In genomic region chr7:100013328-100013676, GRCh38 we compare ENCODE assay signal across 14 cellular contexts. TPM values are rescaled to one million over a fixed set of nuclear protein-coding genes. Genes with fewer than 3 reads are reported as not detected.
A peak's percentile ranks its signal among the peaks of the same experiment; 100 is the strongest.
DNase-seq lines count a peak whose midpoint lies in the region; ATAC-seq and TF ChIP-seq lines count a peak whose summit lies in the region.
"Had no signal": no experiment of that assay in that cellular context is flagged by ENCODE, and none has a peak within 500 bp of the region (broad histone marks: within the 10 kb centered on the region; RNA-seq: fewer than 3 reads in every experiment).

No MANE protein-coding gene starts in this region.

- no peak for ATAC-seq in activated CD8-positive, alpha-beta T cell treated with anti-CD3 and anti-CD28 coated beads, Interleukin-2, amount 10 ng/mL, durations not matched to agents 7 days and 5 days
- no peak for ATAC-seq in effector memory CD8-positive, alpha-beta T cell (replicated peaks)
- ATAC-seq: K562 had no signal

- peak overlapping the region; percentile 49 for H3K27ac Mint-ChIP-seq in activated CD8-positive, alpha-beta T cell treated with anti-CD3 and anti-CD28 coated beads, Interleukin-2, amount 10 ng/mL, durations not matched to agents 7 days and 5 days
- peak overlapping the region; percentile 77 for H3K27ac Mint-ChIP-seq in type B pancreatic cell
- no peak overlapping the region for H3K27ac Mint-ChIP-seq in effector memory CD8-positive, alpha-beta T cell
- H3K27ac Mint-ChIP-seq in nephron progenitor cell: no peak overlapping the region

- no peak for TF ChIP-seq CTCF in type B pancreatic cell (conservative IDR thresholded peaks at IDR 0.05)
- TF ChIP-seq CTCF in nephron progenitor cell (IDR thresholded peaks at IDR 0.05): no peak

- H3K36me3 Mint-ChIP-seq in activated CD8-positive, alpha-beta T cell treated with anti-CD3 and anti-CD28 coated beads, Interleukin-2, amount 10 ng/mL, durations not matched to agents 7 days and 5 days (ENCODE audit: low read depth): peaks cover 5% of the 10 kb centered on the region
- H3K36me3 Mint-ChIP-seq in type B pancreatic cell (peaks cover 4% of the 10 kb centered on the region), nephron progenitor cell (ENCODE audit: low read depth) (peaks cover 7% of the 10 kb centered on the region)
- peaks cover 13% of the 10 kb centered on the region for H3K36me3 Mint-ChIP-seq in effector memory CD8-positive, alpha-beta T cell (ENCODE audit: insufficient read depth)

- H3K4me3 Mint-ChIP-seq in activated CD8-positive, alpha-beta T cell treated with anti-CD3 and anti-CD28 coated beads, Interleukin-2, amount 10 ng/mL, durations not matched to agents 7 days and 5 days: no peak overlapping the region
- peak overlapping the region; percentile 8 for H3K4me3 Mint-ChIP-seq in type B pancreatic cell
- no peak overlapping the region for H3K4me3 Mint-ChIP-seq in effector memory CD8-positive, alpha-beta T cell
- no peak overlapping the region for H3K4me3 Mint-ChIP-seq in nephron progenitor cell

- DNase-seq in activated naive CD4-positive, alpha-beta T cell treated with Interleukin-2 at 50 U/mL for 16 hours: peak; percentile 9
- DNase-seq in activated naive CD4-positive, alpha-beta T cell (lab: John Stamatoyannopoulos, UW): no peak
- DNase-seq in activated CD8-positive, alpha-beta T cell treated with anti-CD3 and anti-CD28 coated beads, Interleukin-2, amount 10 ng/mL, durations not matched to agents 7 days and 5 days: peak; percentile 42
- DNase-seq in kidney tubule cell (ENCODE audit: low spot score) (peak; percentile 75), type B pancreatic cell (ENCODE audit: extremely low spot score, unreplicated experiment) (no peak), nephron progenitor cell (no peak), posterior cingulate gyrus (no peak)
- DNase-seq in effector memory CD8-positive, alpha-beta T cell: no peak
- DNase-seq: activated CD8-positive, alpha-beta memory T cell treated with anti-CD3 and anti-CD28 coated beads, Interleukin-2, amount 50 U/mL, for 48 hours; mesenchymal stem cell; NCI-H1417; NCI-H510A; occipital lobe had no signal

- intact Hi-C loops in posterior cingulate gyrus (cut with DNase I): no loop called here

- POLR2A ChIA-PET in activated CD8-positive, alpha-beta T cell treated with anti-CD3 and anti-CD28 coated beads, Interleukin-2, amount 10 ng/mL, durations not matched to agents 7 days and 5 days (lab: Charles Lee): no interaction called here

- H3K27me3 Mint-ChIP-seq in activated CD8-positive, alpha-beta T cell treated with anti-CD3 and anti-CD28 coated beads, Interleukin-2, amount 10 ng/mL, durations not matched to agents 7 days and 5 days (ENCODE audit: low read depth): no peaks in the 10 kb centered on the region
- peaks cover 5% of the 10 kb centered on the region for H3K27me3 Mint-ChIP-seq in type B pancreatic cell
- H3K27me3 Mint-ChIP-seq in effector memory CD8-positive, alpha-beta T cell: peaks cover 0 to 18% of the 10 kb centered on the region in 2 donors
- H3K27me3 Mint-ChIP-seq in nephron progenitor cell (ENCODE audit: low read depth, poor library complexity): peaks cover 30% of the 10 kb centered on the region

- H3K4me1 Mint-ChIP-seq in activated CD8-positive, alpha-beta T cell treated with anti-CD3 and anti-CD28 coated beads, Interleukin-2, amount 10 ng/mL, durations not matched to agents 7 days and 5 days (ENCODE audit: low read depth): peaks cover 40% of the 10 kb centered on the region
- H3K4me1 Mint-ChIP-seq in type B pancreatic cell (ENCODE audit: unreplicated experiment): peaks cover 26% of the 10 kb centered on the region
- H3K4me1 Mint-ChIP-seq in effector memory CD8-positive, alpha-beta T cell (ENCODE audit: low read depth in 2 of 2): peaks cover 13 to 14% of the 10 kb centered on the region in 2 donors
- peaks cover 19% of the 10 kb centered on the region for H3K4me1 Mint-ChIP-seq in nephron progenitor cell

- H3K9me3 Mint-ChIP-seq in activated CD8-positive, alpha-beta T cell treated with anti-CD3 and anti-CD28 coated beads, Interleukin-2, amount 10 ng/mL, durations not matched to agents 7 days and 5 days (ENCODE audit: insufficient read depth): no peaks in the 10 kb centered on the region
- no peaks in the 10 kb centered on the region for H3K9me3 Mint-ChIP-seq in type B pancreatic cell
- H3K9me3 Mint-ChIP-seq in effector memory CD8-positive, alpha-beta T cell: no peaks in the 10 kb centered on the region
- no peaks in the 10 kb centered on the region for H3K9me3 Mint-ChIP-seq in nephron progenitor cell

- CTCF ChIA-PET in activated CD8-positive, alpha-beta T cell treated with anti-CD3 and anti-CD28 coated beads, Interleukin-2, amount 10 ng/mL, durations not matched to agents 7 days and 5 days (lab: Charles Lee): interaction anchor here (1.7 to 5.6 kb wide), 2 partner anchors 17 to 119 kb away, joined by 4 to 36 read pairs; no protein-coding TSS in a partner anchor

RNA-seq across cellular contexts. Expression of gene ZKSCAN1, which starts 2.1 kb away (rescaled TPM):
- 10 to 100 TPM; 50.4 to 54.5 TPM for total RNA-seq in activated CD8-positive, alpha-beta T cell treated with anti-CD3 and anti-CD28 coated beads, Interleukin-2, amount 10 ng/mL, durations not matched to agents 7 days and 5 days
- 157 and 170 TPM in 2 replicates for total RNA-seq in type B pancreatic cell (ENCODE audit: low replicate concordance)

RNA-seq across cellular contexts. Expression of gene ZSCAN21, which starts 36.3 kb away (rescaled TPM):
- 1 to 10 TPM; 5.8 to 7.5 TPM for total RNA-seq in activated CD8-positive, alpha-beta T cell treated with anti-CD3 and anti-CD28 coated beads, Interleukin-2, amount 10 ng/mL, durations not matched to agents 7 days and 5 days
- 11.9 and 16.4 TPM in 2 replicates for total RNA-seq in type B pancreatic cell (ENCODE audit: low replicate concordance)

RNA-seq across cellular contexts. Expression of gene AZGP1, which starts 37.5 kb away (rescaled TPM):
- not detected for total RNA-seq in activated CD8-positive, alpha-beta T cell treated with anti-CD3 and anti-CD28 coated beads, Interleukin-2, amount 10 ng/mL, durations not matched to agents 7 days and 5 days
- total RNA-seq in type B pancreatic cell (ENCODE audit: low replicate concordance): 0.50 and 0.60 TPM in 2 replicates
- total RNA-seq: occipital lobe had no signal

Comparison
In these comparisons a context has a peak if more than half of its experiments do, and no peak if none do; other contexts are left out.
1. DNase-seq: peak in activated naive CD4-positive, alpha-beta T cell treated with Interleukin-2 at 50 U/mL for 16 hours (single experiment), activated CD8-positive, alpha-beta T cell treated with anti-CD3 and anti-CD28 coated beads, Interleukin-2, amount 10 ng/mL, durations not matched to agents 7 days and 5 days (single experiment) and kidney tubule cell (single experiment); none in activated naive CD4-positive, alpha-beta T cell (0 of 4), type B pancreatic cell (single experiment), effector memory CD8-positive, alpha-beta T cell (0 of 3), nephron progenitor cell (single experiment) and posterior cingulate gyrus (0 of 10).
2. H3K27ac Mint-ChIP-seq: peak in activated CD8-positive, alpha-beta T cell treated with anti-CD3 and anti-CD28 coated beads, Interleukin-2, amount 10 ng/mL, durations not matched to agents 7 days and 5 days (single experiment) and type B pancreatic cell (single experiment); none in effector memory CD8-positive, alpha-beta T cell (0 of 2) and nephron progenitor cell (single experiment).